1 cellular context compared by ENCODE assay signal in genomic region chr17:35073991-35074627, GRCh38.
A peak's percentile ranks its signal among the peaks of the same experiment; 100 is the strongest.
TF ChIP-seq lines count a peak whose summit lies in the region.

No MANE protein-coding gene starts in this region.

TF ChIP-seq in GM12878, 131 proteins besides CTCF, POLR2A, EP300 and RAD21 (continues in another document):
- TF ChIP-seq CHD1 (IDR thresholded peaks at IDR 0.05; ENCODE audit: low read depth, low read length) (no peak), BACH1 (IDR thresholded peaks at IDR 0.05; ENCODE audit: borderline replicate concordance) (no peak), HDGF (IDR thresholded peaks at IDR 0.05) (no peak), ASH2L (IDR thresholded peaks at IDR 0.05; ENCODE audit: borderline replicate concordance, low read depth) (no peak), BHLHE40 (IDR thresholded peaks at IDR 0.05; ENCODE audit: borderline replicate concordance in 1 of 2, low read depth in 2 of 2, low read length in 1 of 2) (no peak), CREM (IDR thresholded peaks at IDR 0.05; ENCODE audit: low read depth) (no peak), NFXL1 (IDR thresholded peaks at IDR 0.05; ENCODE audit: borderline replicate concordance) (no peak), NFIC (IDR thresholded peaks at IDR 0.05; ENCODE audit: low read depth, low read length) (no peak), ESRRA (IDR thresholded peaks at IDR 0.05; ENCODE audit: low read length) (no peak), TARDBP (IDR thresholded peaks at IDR 0.05; ENCODE audit: borderline replicate concordance) (no peak), PKNOX1 (IDR thresholded peaks at IDR 0.05) (0 out of 2 replicates have a peak, but pooled peaks have one; percentile 23), TBL1XR1 (IDR thresholded peaks at IDR 0.05; ENCODE audit: low read depth, low read length) (no peak), RBBP5 (conservative IDR thresholded peaks at IDR 0.05) (no peak), MTA3 (IDR thresholded peaks at IDR 0.05; ENCODE audit: borderline replicate concordance, low read length) (no peak), HDAC6 (IDR thresholded peaks at IDR 0.05; ENCODE audit: unreplicated experiment) (no peak), MEF2B (IDR thresholded peaks at IDR 0.05; ENCODE audit: partially characterized antibody, poor library complexity, severe bottlenecking) (no peak), ZNF274 (IDR thresholded peaks at IDR 0.05; ENCODE audit: insufficient read depth, insufficient read length) (no peak), CEBPB (IDR thresholded peaks at IDR 0.05; ENCODE audit: borderline replicate concordance in 1 of 2, low read depth in 2 of 2, low read length in 2 of 2) (no peak), CUX1 (IDR thresholded peaks at IDR 0.05; ENCODE audit: insufficient replicate concordance, low read depth, low read length) (no peak), CBX5 (IDR thresholded peaks at IDR 0.05; ENCODE audit: low read depth) (no peak), ZNF592 (IDR thresholded peaks at IDR 0.05) (no peak), ELK1 (IDR thresholded peaks at IDR 0.05; ENCODE audit: low read depth, low read length) (no peak), TCF7 (IDR thresholded peaks at IDR 0.05; ENCODE audit: borderline replicate concordance) (no peak), JUNB (IDR thresholded peaks at IDR 0.05) (no peak), IKZF2 (IDR thresholded peaks at IDR 0.05) (peak in 1 of 2 experiments; percentile 14; a peak in 2 of 4 replicates), CEBPZ (IDR thresholded peaks at IDR 0.05; ENCODE audit: low read depth, low read length) (no peak), MYC (IDR thresholded peaks at IDR 0.05; ENCODE audit: insufficient read depth, insufficient read length, insufficient replicate concordance, low read length, severe bottlenecking) (no peak), HDAC2 (IDR thresholded peaks at IDR 0.05) (no peak), KLF5 (IDR thresholded peaks at IDR 0.05; ENCODE audit: partially characterized antibody) (no peak), TCF12 (IDR thresholded peaks at IDR 0.05; ENCODE audit: low read depth, low read length) (no peak), NR2C1 (IDR thresholded peaks at IDR 0.05) (no peak), SUPT20H (IDR thresholded peaks at IDR 0.05; ENCODE audit: borderline replicate concordance, control insufficient read depth, low read depth, low read length) (no peak), POU2F2 (IDR thresholded peaks at IDR 0.05; ENCODE audit: borderline replicate concordance, low read depth, low read length) (no peak), POLR2AphosphoS2 (IDR thresholded peaks at IDR 0.05; ENCODE audit: low read depth, low read length) (no peak), BRCA1 (IDR thresholded peaks at IDR 0.05; ENCODE audit: low read depth, low read length) (no peak), POLR2AphosphoS5 (IDR thresholded peaks at IDR 0.05; ENCODE audit: low read length) (no peak), EZH2 (IDR thresholded peaks at IDR 0.05; ENCODE audit: borderline replicate concordance, control insufficient read depth, low read depth, low read length) (no peak), RELB (IDR thresholded peaks at IDR 0.05; ENCODE audit: low read depth) (no peak), E4F1 (IDR thresholded peaks at IDR 0.05; ENCODE audit: borderline replicate concordance, partially characterized antibody) (no peak), BMI1 (IDR thresholded peaks at IDR 0.05; ENCODE audit: borderline replicate concordance) (no peak)
